8 cellular contexts compared by ENCODE assay signal in genomic region chr17:76501018-76501826, GRCh38. TPM values are rescaled to one million over a fixed set of nuclear protein-coding genes. Genes with fewer than 3 reads are reported as not detected.
DNase-seq lines count a peak whose midpoint lies in the region; ATAC-seq and TF ChIP-seq lines count a peak whose summit lies in the region.

RHBDF2 (minus strand) TSS chr17:76501423; CDS start chr17:76481524, 19,899 bp downstream.

- peak; percentile 61 to 71 for TF ChIP-seq POLR2A in uterus (IDR thresholded peaks at IDR 0.05)

- peak within 1 kb of the TSS; percentile 97 for H3K27ac ChIP-seq in left ventricle myocardium inferior (replicated peaks)
- peak within 1 kb of the TSS; percentile 53 to 66 for H3K27ac ChIP-seq in uterus

- no peaks in the 10 kb centered on the region for H3K9me3 ChIP-seq in left ventricle myocardium inferior (replicated peaks)
- H3K9me3 ChIP-seq in uterus, result no peaks in the 10 kb centered on the region

- H3K4me3 ChIP-seq in GM12865 (ENCODE audit: low read depth, low read length) (peak within 1 kb of the TSS; percentile 72), left ventricle myocardium inferior (peak within 1 kb of the TSS; percentile 76), uterus (peak within 1 kb of the TSS; percentile 10 to 52)

- H3K4me1 ChIP-seq in left ventricle myocardium inferior, result peaks cover 61% of the 10 kb centered on the region
- H3K4me1 ChIP-seq in uterus, result peaks cover 0 to 4% of the 10 kb centered on the region in 2 donors

- ATAC-seq in HG02642 (IDR thresholded peaks at IDR 0.05; ENCODE audit: poor library complexity, unreplicated experiment), result peak; percentile 82

- DNase-seq in GM12865 (ENCODE audit: low read depth) (peak; percentile 94), NCI-H1436 treated with DMSO at 0.1 percent for 48 hours (lab: John Stamatoyannopoulos, UW) (peak; percentile 58), amygdala (lab: John Stamatoyannopoulos, UW) (peak in 47 of 56 donors; percentile 17 to 87 (median 63)), left ventricle myocardium inferior (peak; percentile 92), putamen (ENCODE audit: low spot score) (peak; percentile 63), uterus (peak; percentile 78 to 89)

- H3K36me3 ChIP-seq in left ventricle myocardium inferior (no peaks in the 10 kb centered on the region), uterus (no peaks in the 10 kb centered on the region)

- H3K27me3 ChIP-seq in left ventricle myocardium inferior (ENCODE audit: low read depth) (no peaks in the 10 kb centered on the region), uterus (no peaks in the 10 kb centered on the region)

- no peak for TF ChIP-seq CTCF in GM12865 (IDR thresholded peaks at IDR 0.05; ENCODE audit: insufficient read depth, low read depth, low read length, missing control alignments)
- no peak for TF ChIP-seq CTCF in left ventricle myocardium inferior (IDR thresholded peaks at IDR 0.05; ENCODE audit: borderline replicate concordance)
- no peak for TF ChIP-seq CTCF in uterus (IDR thresholded peaks at IDR 0.05)

- intact Hi-C loops in T-helper 2 cell treated with Interferon-gamma antibody and Interleukin-4, amounts not matched to agents 100 ng/mL and 5 ng/mL, for 36 hours (cut with micrococcal nuclease), result loop anchor here (1.0 kb wide), 2 partner anchors 8 to 48 kb away; partner anchors contain the start of gene UBE2O
- intact Hi-C loops in left ventricle myocardium inferior (cut with micrococcal nuclease) (no loop called here), uterus (cut with DNase I; ENCODE audit: low total_unique reads) (no loop called here)

RNA-seq across cellular contexts. Expression of gene RHBDF2, which starts in this region (rescaled TPM):
- total RNA-seq in T-helper 2 cell treated with Interferon-gamma antibody and Interleukin-4, amounts not matched to agents 100 ng/mL and 5 ng/mL, for 36 hours, result 43.2 and 45.8 TPM in 2 replicates
- total RNA-seq in left ventricle myocardium inferior, result 13.8 TPM
- 10 to 100 TPM in 2 of 4 donors, 1 to 10 TPM in 2; 3.8 to 26.1 (median 8.4) TPM for total RNA-seq in uterus

Comparison
In these comparisons a context has a peak if more than half of its experiments do, and no peak if none do; other contexts are left out.
1. Peak in every context shown above with its lines: DNase-seq, ATAC-seq, H3K4me3 ChIP-seq and H3K27ac ChIP-seq.